ENCODE assay signal across 1 cellular context in genomic region chr7:73829505-73829904, GRCh38.
TF ChIP-seq lines count a peak whose summit lies in the region.

No MANE protein-coding gene starts in this region.

TF ChIP-seq in HCT116, 20 proteins besides CTCF, POLR2A, EP300 and RAD21:
- TF ChIP-seq CBX3 (IDR thresholded peaks at IDR 0.05; ENCODE audit: low read depth) (no peak), YY1 (IDR thresholded peaks at IDR 0.05; ENCODE audit: extremely low read depth, insufficient replicate concordance, low read depth, low read length) (no peak), TCF7L2 (IDR thresholded peaks at IDR 0.05; ENCODE audit: borderline replicate concordance, extremely low read depth, insufficient read depth, insufficient read length) (no peak), POLR2AphosphoS5 (IDR thresholded peaks at IDR 0.05; ENCODE audit: low read depth, low read length) (0 out of 2 replicates have a peak, but pooled peaks have one; percentile 35)
